Comparison of ENCODE assay signal across 8 cellular contexts in the genomic region with DNA sequence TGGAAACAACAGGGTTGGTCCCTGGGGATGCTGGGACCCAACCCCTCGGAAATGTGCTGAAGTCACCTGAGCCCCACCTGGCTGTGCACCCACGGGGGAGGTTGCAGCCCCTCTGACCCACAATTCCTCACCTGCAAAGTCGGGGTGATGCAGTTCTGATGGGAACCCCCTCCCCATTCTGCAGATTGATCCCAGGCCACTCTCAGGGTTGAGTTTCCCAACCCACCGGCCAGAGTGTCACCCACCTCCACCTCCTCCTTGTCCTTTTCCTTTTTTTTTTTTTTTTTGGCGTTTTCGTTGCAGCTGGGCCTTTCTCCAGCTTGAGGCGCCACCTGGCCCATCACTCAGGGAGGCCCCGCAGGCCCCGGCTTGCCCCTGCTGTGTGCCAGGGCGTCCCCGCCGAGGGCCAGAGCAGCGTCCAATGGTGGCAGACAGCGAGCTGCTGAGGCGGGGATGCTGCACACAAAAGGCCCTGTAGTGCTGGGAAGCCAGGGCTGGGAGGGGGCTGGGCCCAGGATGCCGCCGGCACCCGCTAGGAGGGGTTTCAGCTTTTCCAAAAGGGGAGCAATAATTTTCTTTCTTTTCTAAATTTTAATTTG. TPM values are rescaled to one million over a fixed set of nuclear protein-coding genes. Genes with fewer than 3 reads are reported as not detected.
DNase-seq lines count a peak whose midpoint lies in the region; ATAC-seq, FAIRE-seq and TF ChIP-seq lines count a peak whose summit lies in the region.

No MANE protein-coding gene starts in this region.

- peaks cover 1% of the 10 kb centered on the region for H3K9me3 Mint-ChIP-seq in astrocyte (ENCODE audit: unreplicated experiment)
- H3K9me3 Mint-ChIP-seq in mesothelial cell of epicardium = no peaks in the 10 kb centered on the region

- FAIRE-seq in astrocyte (lab: Jason Lieb, UNC) = no peak

- intact Hi-C loops in cardiac septum (cut with DNase I) = no loop called here
- intact Hi-C loops in uterus (cut with DNase I; ENCODE audit: low total_unique reads) = no loop called here

- DNase-seq in right atrium auricular region (ENCODE audit: low spot score) (no peak), cardiac septum (ENCODE audit: low spot score) (no peak), astrocyte (ENCODE audit: low read depth) (no peak), mesothelial cell of epicardium (ENCODE audit: low spot score in 2 of 2, unreplicated experiment in 2 of 2) (no peak), uterus (no peak), SW 1271 (lab: John Stamatoyannopoulos, UW) (no peak)

- no peak for TF ChIP-seq POLR2A in uterus (IDR thresholded peaks at IDR 0.05)

- peaks cover under 1% of the 10 kb centered on the region for H3K36me3 ChIP-seq in right atrium auricular region
- H3K36me3 ChIP-seq in astrocyte (ENCODE audit: insufficient read depth, low read length) = peaks cover 2% of the 10 kb centered on the region
- no peaks in the 10 kb centered on the region for H3K36me3 ChIP-seq in uterus

- peak overlapping the region; percentile 36 for H3K9ac ChIP-seq in astrocyte (ENCODE audit: low read length)

- peak overlapping the region; percentile 38 for H3K4me2 ChIP-seq in astrocyte (ENCODE audit: low read length)

- no peak overlapping the region for H2AFZ ChIP-seq in astrocyte (ENCODE audit: low read depth, low read length)

- H3K27me3 Mint-ChIP-seq in astrocyte (ENCODE audit: low read depth, unreplicated experiment) (no peaks in the 10 kb centered on the region), mesothelial cell of epicardium (ENCODE audit: low read depth) (no peaks in the 10 kb centered on the region)

- peaks cover 29% of the 10 kb centered on the region for H3K79me2 ChIP-seq in astrocyte (ENCODE audit: insufficient read depth, low read length)

- H4K20me1 ChIP-seq in astrocyte (ENCODE audit: insufficient read depth, low read length) = peaks cover 36% of the 10 kb centered on the region

- ATAC-seq in HG02642 (IDR thresholded peaks at IDR 0.05; ENCODE audit: poor library complexity, unreplicated experiment) (no peak), HG02763 (IDR thresholded peaks at IDR 0.05; ENCODE audit: unreplicated experiment) (no peak)

- H3K36me3 Mint-ChIP-seq in astrocyte (ENCODE audit: low read depth, unreplicated experiment) (peaks cover 4% of the 10 kb centered on the region), mesothelial cell of epicardium (peaks cover 9% of the 10 kb centered on the region)

- H3K4me1 Mint-ChIP-seq in astrocyte (ENCODE audit: low read depth, unreplicated experiment) (peaks cover 7% of the 10 kb centered on the region), mesothelial cell of epicardium (peaks cover 40% of the 10 kb centered on the region)

- peaks cover 0 to 49% of the 10 kb centered on the region in 2 donors for H3K4me1 ChIP-seq in right atrium auricular region
- H3K4me1 ChIP-seq in astrocyte (ENCODE audit: insufficient read depth, low read length) = peaks cover 25% of the 10 kb centered on the region
- H3K4me1 ChIP-seq in uterus = peaks cover 7 to 37% of the 10 kb centered on the region in 2 donors

- H3K27ac ChIP-seq in right atrium auricular region = peak overlapping the region; percentile 72 to 79
- no peak overlapping the region for H3K27ac ChIP-seq in astrocyte (ENCODE audit: low read depth, low read length)
- peak overlapping the region; percentile 72 to 74 for H3K27ac ChIP-seq in uterus

- H3K27me3 ChIP-seq in right atrium auricular region (no peaks in the 10 kb centered on the region), astrocyte (ENCODE audit: insufficient read depth, low read length) (no peaks in the 10 kb centered on the region), uterus (no peaks in the 10 kb centered on the region)

- TF ChIP-seq CTCF in right atrium auricular region (IDR thresholded peaks at IDR 0.05) = no peak
- TF ChIP-seq CTCF in astrocyte (IDR thresholded peaks at IDR 0.05; ENCODE audit: insufficient read depth, low read depth, low read length) = no peak
- TF ChIP-seq CTCF in mesothelial cell of epicardium (IDR thresholded peaks at IDR 0.05; ENCODE audit: unreplicated experiment) = no peak
- no peak for TF ChIP-seq CTCF in uterus (IDR thresholded peaks at IDR 0.05)

- H3K4me3 Mint-ChIP-seq in astrocyte (ENCODE audit: unreplicated experiment) (no peak overlapping the region), mesothelial cell of epicardium (peak overlapping the region; percentile 13)

- H3K27ac Mint-ChIP-seq in astrocyte (ENCODE audit: unreplicated experiment) (no peak overlapping the region), mesothelial cell of epicardium (peak overlapping the region; percentile 75)

- H3K4me3 ChIP-seq in right atrium auricular region (no peak overlapping the region), astrocyte (ENCODE audit: insufficient read depth, low read depth, low read length) (no peak overlapping the region), uterus (no peak overlapping the region)

- no peaks in the 10 kb centered on the region for H3K9me3 ChIP-seq in right atrium auricular region
- H3K9me3 ChIP-seq in astrocyte (ENCODE audit: insufficient read depth, low read depth, low read length) = no peaks in the 10 kb centered on the region
- no peaks in the 10 kb centered on the region for H3K9me3 ChIP-seq in uterus

RNA-seq across cellular contexts. Expression of a gene that starts 4.6 kb away (rescaled TPM):
- total RNA-seq in right atrium auricular region = 10 to 100 TPM; 18.7 to 19.0 TPM
- 28.3 TPM for total RNA-seq in cardiac septum
- total RNA-seq in astrocyte = 58.4 and 60.6 TPM in 2 replicates
- total RNA-seq in mesothelial cell of epicardium = 90.4 to 95.5 TPM (median 94.7 TPM) in 3 replicates
- total RNA-seq in uterus = 10 to 100 TPM; 17.2 to 39.4 (median 29.7) TPM

RNA-seq across cellular contexts. Expression of a gene that starts 16.0 kb away (rescaled TPM):
- total RNA-seq in right atrium auricular region (10 to 100 TPM in 1 of 2 donors, 1 to 10 TPM in 1; 8.1 to 43.2 TPM), cardiac septum (14.6 TPM), astrocyte (0.89 and 2.3 TPM in 2 replicates), mesothelial cell of epicardium (0.32 to 2.0 TPM (median 0.36 TPM) in 3 replicates), uterus (10 to 100 TPM in 2 of 4 donors, 1 to 10 TPM in 2; 4.1 to 17.4 (median 11.4) TPM)

RNA-seq across cellular contexts. Expression of a gene that starts 35.5 kb away (rescaled TPM):
- total RNA-seq in right atrium auricular region (10 to 100 TPM; 28.3 to 40.8 TPM), cardiac septum (14.6 TPM), astrocyte (17.7 and 21.8 TPM in 2 replicates), mesothelial cell of epicardium (7.7 to 9.5 TPM (median 8.2 TPM) in 3 replicates), uterus (10 to 100 TPM in 3 of 4 donors, 1 to 10 TPM in 1; 5.2 to 19.7 (median 11.1) TPM)

RNA-seq across cellular contexts. Expression of a gene that starts 46.3 kb away (rescaled TPM):
- total RNA-seq in right atrium auricular region (10 to 100 TPM in 1 of 2 donors, 1 to 10 TPM in 1; 8.6 to 27.0 TPM), cardiac septum (21.7 TPM), astrocyte (6.6 and 7.5 TPM in 2 replicates), mesothelial cell of epicardium (5.9 to 6.7 TPM (median 6.4 TPM) in 3 replicates), uterus (1 to 10 TPM in 1 of 4 donors, under 1 TPM in 2, not detected in 1; 0.69 to 3.8 (median 0.77) TPM)

RNA-seq across cellular contexts. Expression of a gene that starts 60.0 kb away (rescaled TPM):
- total RNA-seq in right atrium auricular region = 1 to 10 TPM; 5.8 to 7.5 TPM
- 5.2 TPM for total RNA-seq in cardiac septum
- total RNA-seq in astrocyte = 5.5 and 6.3 TPM in 2 replicates
- 15.0 to 17.0 TPM (median 16.0 TPM) in 3 replicates for total RNA-seq in mesothelial cell of epicardium
- 10 to 100 TPM in 1 of 4 donors, 1 to 10 TPM in 2, under 1 TPM in 1; 0.59 to 22.5 (median 3.8) TPM for total RNA-seq in uterus
